16 cellular contexts compared by ENCODE assay signal in genomic region chr7:132548489-132549078, GRCh38. TPM values are rescaled to one million over a fixed set of nuclear protein-coding genes. Genes with fewer than 3 reads are reported as not detected.
A peak's percentile ranks its signal among the peaks of the same experiment; 100 is the strongest.
DNase-seq lines count a peak whose midpoint lies in the region; ATAC-seq, FAIRE-seq and TF ChIP-seq lines count a peak whose summit lies in the region.
"Had no signal": no experiment of that assay in that cellular context is flagged by ENCODE, and none has a peak within 500 bp of the region (broad histone marks: within the 10 kb centered on the region; RNA-seq: fewer than 3 reads in every experiment).

No MANE protein-coding gene starts in this region.

- peaks cover 5% of the 10 kb centered on the region for H3K36me3 Mint-ChIP-seq in activated CD4-positive, alpha-beta memory T cell treated with anti-CD3 and anti-CD28 coated beads for 36 hours
- no peaks in the 10 kb centered on the region for H3K36me3 Mint-ChIP-seq in activated CD4-positive, alpha-beta memory T cell treated with anti-CD3 and anti-CD28 coated beads, Interleukin-2, amount 10 ng/mL, durations not matched to agents 7 days and 5 days (ENCODE audit: low read depth)
- peaks cover 34% of the 10 kb centered on the region for H3K36me3 Mint-ChIP-seq in brain

- H3K9me3 Mint-ChIP-seq in activated CD4-positive, alpha-beta memory T cell treated with anti-CD3 and anti-CD28 coated beads for 36 hours, result peaks cover 17% of the 10 kb centered on the region
- peaks cover 13% of the 10 kb centered on the region for H3K9me3 Mint-ChIP-seq in activated CD4-positive, alpha-beta memory T cell treated with anti-CD3 and anti-CD28 coated beads, Interleukin-2, amount 10 ng/mL, durations not matched to agents 7 days and 5 days
- H3K9me3 Mint-ChIP-seq in brain, result peaks cover 18 to 22% (median 19%) of the 10 kb centered on the region in 5 experiments

- no peaks in the 10 kb centered on the region for H3K27me3 ChIP-seq in upper lobe of right lung
- H3K27me3 ChIP-seq: left lung, testis had no signal

- H3K4me3 ChIP-seq in upper lobe of right lung, result no peak overlapping the region
- H3K4me3 ChIP-seq: left lung, testis had no signal

- no peak for FAIRE-seq in GM19239 (lab: Jason Lieb, UNC)
- FAIRE-seq: D721Med had no signal

- no peak overlapping the region for H3K27ac ChIP-seq in upper lobe of right lung
- H3K27ac ChIP-seq: left lung, testis had no signal

- no peaks in the 10 kb centered on the region for H3K4me1 ChIP-seq in upper lobe of right lung
- H3K4me1 ChIP-seq: left lung, testis had no signal

- intact Hi-C loops in activated CD4-positive, alpha-beta memory T cell treated with anti-CD3 and anti-CD28 coated beads for 36 hours (cut with micrococcal nuclease), result loop anchor here (1.0 to 2.0 kb wide), 2 partner anchors 22 to 98 kb away; no protein-coding TSS in a partner anchor
- intact Hi-C loops in upper lobe of right lung (cut with DNase I), result no loop called here

- H3K27me3 Mint-ChIP-seq in activated CD4-positive, alpha-beta memory T cell treated with anti-CD3 and anti-CD28 coated beads for 36 hours, result peaks cover 7% of the 10 kb centered on the region
- H3K27me3 Mint-ChIP-seq in activated CD4-positive, alpha-beta memory T cell treated with anti-CD3 and anti-CD28 coated beads, Interleukin-2, amount 10 ng/mL, durations not matched to agents 7 days and 5 days, result peaks cover 17% of the 10 kb centered on the region
- peaks cover 9% of the 10 kb centered on the region for H3K27me3 Mint-ChIP-seq in brain

- H3K4me3 Mint-ChIP-seq in activated CD4-positive, alpha-beta memory T cell treated with anti-CD3 and anti-CD28 coated beads for 36 hours, result no peak overlapping the region
- H3K4me3 Mint-ChIP-seq in activated CD4-positive, alpha-beta memory T cell treated with anti-CD3 and anti-CD28 coated beads, Interleukin-2, amount 10 ng/mL, durations not matched to agents 7 days and 5 days, result no peak overlapping the region
- H3K4me3 Mint-ChIP-seq in brain, result peak overlapping the region in 1 of 5 experiments; percentile 56
- H3K4me3 Mint-ChIP-seq: naive B cell had no signal

- H3K36me3 ChIP-seq in upper lobe of right lung, result no peaks in the 10 kb centered on the region
- H3K36me3 ChIP-seq: left lung had no signal

- DNase-seq in activated CD4-positive, alpha-beta memory T cell treated with anti-CD3 and anti-CD28 coated beads for 36 hours, result peak; percentile 66
- no peak for DNase-seq in activated CD4-positive, alpha-beta memory T cell treated with anti-CD3 and anti-CD28 coated beads, Interleukin-2, amount 10 ng/mL, durations not matched to agents 7 days and 5 days
- DNase-seq in M059J (ENCODE audit: low read depth), result peak; percentile 99
- DNase-seq in non-pigmented ciliary epithelial cell (ENCODE audit: low read depth), result peak; percentile 6
- DNase-seq in upper lobe of right lung, result no peak
- no peak for DNase-seq in GM19239 (ENCODE audit: insufficient read length, low spot score)
- DNase-seq: cerebellar nuclear complex, left lung, naive B cell, NCI-H1105 treated with DMSO at 0.1 percent for 48 hours, NCI-H345, testis had no signal

- H3K27ac Mint-ChIP-seq in activated CD4-positive, alpha-beta memory T cell treated with anti-CD3 and anti-CD28 coated beads for 36 hours, result no peak overlapping the region
- H3K27ac Mint-ChIP-seq in activated CD4-positive, alpha-beta memory T cell treated with anti-CD3 and anti-CD28 coated beads, Interleukin-2, amount 10 ng/mL, durations not matched to agents 7 days and 5 days, result no peak overlapping the region
- H3K27ac Mint-ChIP-seq in brain, result peak overlapping the region in 3 of 5 experiments; percentile 45 to 90 (median 70)
- H3K27ac Mint-ChIP-seq: naive B cell had no signal

- POLR2A ChIA-PET in activated CD4-positive, alpha-beta memory T cell treated with anti-CD3 and anti-CD28 coated beads for 36 hours (lab: Charles Lee), result no interaction called here
- POLR2A ChIA-PET in activated CD4-positive, alpha-beta memory T cell treated with anti-CD3 and anti-CD28 coated beads, Interleukin-2, amount 10 ng/mL, durations not matched to agents 7 days and 5 days (lab: Charles Lee), result no interaction called here

- TF ChIP-seq CTCF in brain (conservative IDR thresholded peaks at IDR 0.05) (no peak), upper lobe of right lung (IDR thresholded peaks at IDR 0.05) (no peak)

- no peak for ATAC-seq in upper lobe of right lung
- no peak for ATAC-seq in GM21786 (IDR thresholded peaks at IDR 0.05; ENCODE audit: unreplicated experiment)
- ATAC-seq: left lung had no signal

- CTCF ChIA-PET in activated CD4-positive, alpha-beta memory T cell treated with anti-CD3 and anti-CD28 coated beads for 36 hours (lab: Charles Lee), result no interaction called here
- CTCF ChIA-PET in activated CD4-positive, alpha-beta memory T cell treated with anti-CD3 and anti-CD28 coated beads, Interleukin-2, amount 10 ng/mL, durations not matched to agents 7 days and 5 days (lab: Charles Lee), result no interaction called here

- no peaks in the 10 kb centered on the region for H3K9me3 ChIP-seq in upper lobe of right lung
- H3K9me3 ChIP-seq: testis had no signal

- peaks cover 3% of the 10 kb centered on the region for H3K4me1 Mint-ChIP-seq in activated CD4-positive, alpha-beta memory T cell treated with anti-CD3 and anti-CD28 coated beads for 36 hours (ENCODE audit: low read depth)
- H3K4me1 Mint-ChIP-seq in activated CD4-positive, alpha-beta memory T cell treated with anti-CD3 and anti-CD28 coated beads, Interleukin-2, amount 10 ng/mL, durations not matched to agents 7 days and 5 days, result peaks cover 8% of the 10 kb centered on the region
- H3K4me1 Mint-ChIP-seq in brain, result peaks cover 27% of the 10 kb centered on the region
- H3K4me1 Mint-ChIP-seq: naive B cell had no signal

RNA-seq across cellular contexts. Expression of gene PLXNA4, which starts 27.7 kb away (rescaled TPM):
- under 1 TPM; 0.17 to 0.24 TPM for total RNA-seq in activated CD4-positive, alpha-beta memory T cell treated with anti-CD3 and anti-CD28 coated beads for 36 hours
- 1 to 10 TPM; 1.2 to 1.4 TPM for total RNA-seq in activated CD4-positive, alpha-beta memory T cell treated with anti-CD3 and anti-CD28 coated beads, Interleukin-2, amount 10 ng/mL, durations not matched to agents 7 days and 5 days
- total RNA-seq in M059J (2014; rRNA removed; shearing (Covaris generic)), result 6.0 and 6.2 TPM in 2 replicates
- 3.6 TPM for polyA plus RNA-seq in brain (ENCODE audit: insufficient read depth, low read depth, low replicate concordance)
- 7.2 TPM for total RNA-seq in upper lobe of right lung
- total RNA-seq: OCI-LY7 had no signal

Comparison
In these comparisons a context has a peak if more than half of its experiments do, and no peak if none do; other contexts are left out.
1. DNase-seq: peak in activated CD4-positive, alpha-beta memory T cell treated with anti-CD3 and anti-CD28 coated beads for 36 hours (single experiment), M059J (single experiment) and non-pigmented ciliary epithelial cell (single experiment); none in activated CD4-positive, alpha-beta memory T cell treated with anti-CD3 and anti-CD28 coated beads, Interleukin-2, amount 10 ng/mL, durations not matched to agents 7 days and 5 days (single experiment), upper lobe of right lung (single experiment) and GM19239 (single experiment).
2. H3K27ac Mint-ChIP-seq: peak in brain (3 of 5); none in activated CD4-positive, alpha-beta memory T cell treated with anti-CD3 and anti-CD28 coated beads for 36 hours (single experiment) and activated CD4-positive, alpha-beta memory T cell treated with anti-CD3 and anti-CD28 coated beads, Interleukin-2, amount 10 ng/mL, durations not matched to agents 7 days and 5 days (single experiment).